In genomic region chr16:13348416-13348815, GRCh38 we compare ENCODE assay signal across 34 cellular contexts.
"Had no signal": no experiment of that assay in that cellular context is flagged by ENCODE, and none has a peak within 500 bp of the region (broad histone marks: within the 10 kb centered on the region; RNA-seq: fewer than 3 reads in every experiment).

No MANE protein-coding gene starts in this region.

- H3K79me2 ChIP-seq: parathyroid adenoma had no signal

- H3K4me3 Mint-ChIP-seq: activated CD8-positive, alpha-beta T cell treated with anti-CD3 and anti-CD28 coated beads for 36 hours; activated naive CD4-positive, alpha-beta T cell treated with anti-CD3 and anti-CD28 coated beads, Interleukin-2, amount 50 U/mL, for 24 hours; activated naive CD8-positive, alpha-beta T cell treated with anti-CD3 and anti-CD28 coated beads, Interleukin-2, amount 50 U/mL, for 24 hours; activated T-cell treated with anti-CD3 and anti-CD28 coated beads, Interleukin-2, amount 50 U/mL, for 4 hours; activated T-helper 17 cell treated with anti-CD3 and anti-CD28 coated beads, Interleukin-2, amount 50 U/mL, for 72 hours; central memory CD8-positive, alpha-beta T cell; dendritic cell treated with granulocyte-macrophage colony-stimulating factor and Interleukin-4, amounts not matched to agents 40 ng/mL and 50 ng/mL, for 4 days; natural killer cell; neural progenitor cell; stimulated activated naive CD8-positive, alpha-beta T cell treated with anti-CD3 and anti-CD28 coated beads, Interleukin-15, Interleukin-2, amounts not matched to agents 100 ng/mL and 50 ng/mL, for 24 hours had no signal

- H3K4me2 ChIP-seq: neural progenitor cell had no signal

- H3K4me1 ChIP-seq: breast epithelium, esophagus muscularis mucosa, foreskin keratinocyte, heart left ventricle, left lung, neural progenitor cell, parathyroid adenoma, psoas muscle, thyroid gland, upper lobe of left lung, vagina had no signal

- H3K9me3 ChIP-seq: breast epithelium, esophagus muscularis mucosa, heart left ventricle, left lung, psoas muscle, thyroid gland, upper lobe of left lung, vagina had no signal

- H3K36me3 Mint-ChIP-seq: activated naive CD4-positive, alpha-beta T cell treated with anti-CD3 and anti-CD28 coated beads, Interleukin-2, amount 50 U/mL, for 24 hours; natural killer cell had no signal

- H2AFZ ChIP-seq: neural progenitor cell, parathyroid adenoma had no signal

- ATAC-seq: activated CD8-positive, alpha-beta T cell treated with anti-CD3 and anti-CD28 coated beads for 36 hours; activated naive CD8-positive, alpha-beta T cell treated with anti-CD3 and anti-CD28 coated beads, Interleukin-2, amount 50 U/mL, for 24 hours; activated T-cell treated with anti-CD3 and anti-CD28 coated beads, Interleukin-2, amount 50 U/mL, for 4 hours; activated T-helper 17 cell treated with anti-CD3 and anti-CD28 coated beads, Interleukin-2, amount 50 U/mL, for 72 hours; foreskin keratinocyte; heart left ventricle; left lung; natural killer cell; psoas muscle; right cardiac atrium had no signal

- H3K4me3 ChIP-seq: breast epithelium, esophagus muscularis mucosa, heart left ventricle, left lung, lung, neural progenitor cell, psoas muscle, skin epidermis, thyroid gland, upper lobe of left lung, vagina had no signal

- H3K36me3 ChIP-seq: breast epithelium, esophagus muscularis mucosa, heart left ventricle, left lung, neural progenitor cell, thyroid gland, upper lobe of left lung, vagina had no signal

- H3K9me3 Mint-ChIP-seq: activated naive CD4-positive, alpha-beta T cell treated with anti-CD3 and anti-CD28 coated beads, Interleukin-2, amount 50 U/mL, for 24 hours; activated naive CD8-positive, alpha-beta T cell treated with anti-CD3 and anti-CD28 coated beads, Interleukin-2, amount 50 U/mL, for 24 hours; central memory CD8-positive, alpha-beta T cell; neural progenitor cell had no signal

- H3K27me3 ChIP-seq: breast epithelium, foreskin keratinocyte, left lung, neural progenitor cell, thyroid gland, upper lobe of left lung, vagina had no signal

- DNase-seq: activated CD4-positive, alpha-beta T cell treated with anti-CD3 and anti-CD28 coated beads for 1 hour; activated CD4-positive, alpha-beta T cell treated with anti-CD3 and anti-CD28 coated beads, Interleukin-2, amount 50 U/mL, for 1 hour; activated CD8-positive, alpha-beta T cell treated with anti-CD3 and anti-CD28 coated beads for 36 hours; activated gamma-delta T cell treated with Interleukin-2 at 50 U/mL for 16 hours; activated naive CD8-positive, alpha-beta T cell treated with anti-CD3 and anti-CD28 coated beads, Interleukin-2, amount 50 U/mL, for 24 hours; activated T-cell treated with anti-CD3 and anti-CD28 coated beads, Interleukin-2, amount 50 U/mL, for 4 hours; amygdala; effector CD4-positive, alpha-beta T cell; foreskin keratinocyte; heart left ventricle; hypothalamus; left lung; mesendoderm; natural killer cell; occipital lobe; psoas muscle; right cardiac atrium; stimulated activated CD4-positive, alpha-beta T cell treated with anti-CD3 and anti-CD28 coated beads, Interleukin-12 subunit alpha, Interleukin-12 subunit beta, amount 100 ng/mL, for 4 hours; stimulated activated CD4-positive, alpha-beta T cell treated with anti-CD3 and anti-CD28 coated beads, Interleukin-4, amount 100 ng/mL, for 1 hour; T-helper 2 cell; thyroid gland; upper lobe of left lung had no signal

- H3K27ac ChIP-seq: breast epithelium, esophagus muscularis mucosa, foreskin keratinocyte, heart left ventricle, left lung, neural progenitor cell, parathyroid adenoma, psoas muscle, skin epidermis, thyroid gland, upper lobe of left lung, vagina had no signal

- H3K4me1 Mint-ChIP-seq: activated naive CD4-positive, alpha-beta T cell treated with anti-CD3 and anti-CD28 coated beads, Interleukin-2, amount 50 U/mL, for 24 hours; activated naive CD8-positive, alpha-beta T cell treated with anti-CD3 and anti-CD28 coated beads, Interleukin-2, amount 50 U/mL, for 24 hours; activated T-helper 17 cell treated with anti-CD3 and anti-CD28 coated beads, Interleukin-2, amount 50 U/mL, for 72 hours; central memory CD8-positive, alpha-beta T cell; natural killer cell had no signal

- H3K9ac ChIP-seq: neural progenitor cell, parathyroid adenoma had no signal

- H3K27ac Mint-ChIP-seq: activated CD8-positive, alpha-beta T cell treated with anti-CD3 and anti-CD28 coated beads for 36 hours; activated naive CD4-positive, alpha-beta T cell treated with anti-CD3 and anti-CD28 coated beads, Interleukin-2, amount 50 U/mL, for 24 hours; activated naive CD8-positive, alpha-beta T cell treated with anti-CD3 and anti-CD28 coated beads, Interleukin-2, amount 50 U/mL, for 24 hours; activated T-helper 17 cell treated with anti-CD3 and anti-CD28 coated beads, Interleukin-2, amount 50 U/mL, for 72 hours; dendritic cell treated with granulocyte-macrophage colony-stimulating factor and Interleukin-4, amounts not matched to agents 40 ng/mL and 50 ng/mL, for 4 days; natural killer cell; stimulated activated naive CD8-positive, alpha-beta T cell treated with anti-CD3 and anti-CD28 coated beads, Interleukin-15, Interleukin-2, amounts not matched to agents 100 ng/mL and 50 ng/mL, for 24 hours had no signal

- H3K27me3 Mint-ChIP-seq: activated naive CD8-positive, alpha-beta T cell treated with anti-CD3 and anti-CD28 coated beads, Interleukin-2, amount 50 U/mL, for 24 hours; activated T-helper 17 cell treated with anti-CD3 and anti-CD28 coated beads, Interleukin-2, amount 50 U/mL, for 72 hours; central memory CD8-positive, alpha-beta T cell; dendritic cell treated with granulocyte-macrophage colony-stimulating factor and Interleukin-4, amounts not matched to agents 40 ng/mL and 50 ng/mL, for 4 days; stimulated activated naive CD8-positive, alpha-beta T cell treated with anti-CD3 and anti-CD28 coated beads, Interleukin-15, Interleukin-2, amounts not matched to agents 100 ng/mL and 50 ng/mL, for 24 hours had no signal
